24 cellular contexts compared by ENCODE assay signal in the genomic region with DNA sequence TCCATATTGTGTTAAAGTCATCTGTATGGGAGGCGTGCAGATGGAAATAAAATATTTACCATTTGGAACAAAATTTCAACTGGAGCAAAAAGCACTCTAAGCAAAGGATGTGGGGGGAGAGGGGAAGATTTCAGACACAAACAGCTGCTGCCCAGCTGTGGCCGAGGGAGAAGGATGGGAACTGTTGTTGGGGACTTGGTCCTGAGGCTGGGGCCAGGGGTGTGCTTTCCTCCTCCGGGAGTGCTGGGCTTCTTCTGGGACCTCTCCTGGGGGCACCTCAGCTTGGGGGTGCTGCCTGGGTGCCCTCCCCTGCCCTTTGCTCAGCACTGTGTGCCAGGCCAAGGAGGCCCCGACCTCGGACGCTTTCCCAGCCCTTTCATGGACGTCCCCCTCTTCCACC.
DNase-seq lines count a peak whose midpoint lies in the region; ATAC-seq, FAIRE-seq and TF ChIP-seq lines count a peak whose summit lies in the region.
"Had no signal": no experiment of that assay in that cellular context is flagged by ENCODE, and none has a peak within 500 bp of the region (broad histone marks: within the 10 kb centered on the region; RNA-seq: fewer than 3 reads in every experiment).

No MANE protein-coding gene starts in this region.

- H3K27me3 Mint-ChIP-seq in osteocyte (ENCODE audit: unreplicated experiment) = no peaks in the 10 kb centered on the region
- H3K27me3 Mint-ChIP-seq in CD4-positive, alpha-beta memory T cell = peaks cover under 1 to 4% of the 10 kb centered on the region in 2 donors

- H3K4me1 ChIP-seq in heart right ventricle (peaks cover 0 to 35% (median 0%) of the 10 kb centered on the region in 9 donors), right cardiac atrium (ENCODE audit: control insufficient read depth, insufficient read depth, low read length) (no peaks in the 10 kb centered on the region), kidney (ENCODE audit: control insufficient read depth in 1 of 2, insufficient read depth in 1 of 2, low read depth in 1 of 2, low read length in 2 of 2) (no peaks in the 10 kb centered on the region), neuronal stem cell (ENCODE audit: control insufficient read depth in 2 of 2, insufficient read depth in 1 of 2, low read depth in 1 of 2, low read length in 2 of 2) (peaks cover 7 to 11% of the 10 kb centered on the region in 2 donors), vagina (peaks cover 57% of the 10 kb centered on the region)
- no peaks in the 10 kb centered on the region for H3K4me1 ChIP-seq in CD4-positive, alpha-beta memory T cell (ENCODE audit: insufficient read depth, low read length)
- H3K4me1 ChIP-seq: BE2C had no signal

- peak overlapping the region; percentile 46 for H2BK15ac ChIP-seq in neuronal stem cell (ENCODE audit: low read length)

- H3K9ac ChIP-seq in kidney (ENCODE audit: low read length in 2 of 2) = no peak overlapping the region
- H3K9ac ChIP-seq in neuronal stem cell (ENCODE audit: low read depth, low read length, poor library complexity) = no peak overlapping the region

- H3K27me3 ChIP-seq in heart right ventricle (peaks cover 0 to 42% (median 4%) of the 10 kb centered on the region in 7 donors), right cardiac atrium (ENCODE audit: control insufficient read depth, insufficient read depth) (no peaks in the 10 kb centered on the region), neuronal stem cell (ENCODE audit: control insufficient read depth in 3 of 3, insufficient read depth in 3 of 3, low read depth in 1 of 3, low read length in 3 of 3) (no peaks in the 10 kb centered on the region), vagina (no peaks in the 10 kb centered on the region)
- no peaks in the 10 kb centered on the region for H3K27me3 ChIP-seq in CD4-positive, alpha-beta memory T cell (ENCODE audit: insufficient read depth, low read length)
- H3K27me3 ChIP-seq: BE2C, MG63 had no signal

- H3K23ac ChIP-seq in neuronal stem cell (ENCODE audit: low read depth, low read length, poor library complexity) = peak overlapping the region; percentile 32

- no peak overlapping the region for H2AFZ ChIP-seq in neuronal stem cell (ENCODE audit: low read length)

- no peak for TF ChIP-seq POLR2A in vagina (IDR thresholded peaks at IDR 0.05)

- H3K14ac ChIP-seq in neuronal stem cell (ENCODE audit: low read length) = no peak overlapping the region

- no peak overlapping the region for H3K4ac ChIP-seq in neuronal stem cell (ENCODE audit: low read length)

- H3K36me3 ChIP-seq in heart right ventricle (no peaks in the 10 kb centered on the region), kidney (ENCODE audit: control insufficient read depth in 1 of 2, insufficient read depth in 2 of 2, low read length in 2 of 2) (no peaks in the 10 kb centered on the region), neuronal stem cell (replicated peaks in 1 of 2; ENCODE audit: control insufficient read depth in 2 of 2, insufficient read depth in 2 of 2, low read length in 2 of 2) (no peaks in the 10 kb centered on the region), vagina (no peaks in the 10 kb centered on the region)
- no peaks in the 10 kb centered on the region for H3K36me3 ChIP-seq in CD4-positive, alpha-beta memory T cell (ENCODE audit: insufficient read depth, low read length)
- H3K36me3 ChIP-seq: BE2C, MG63 had no signal

- H4K91ac ChIP-seq in neuronal stem cell (ENCODE audit: low read depth, low read length, poor library complexity) = no peak overlapping the region

- no peaks in the 10 kb centered on the region for H3K9me3 ChIP-seq in heart right ventricle
- H3K9me3 ChIP-seq in right cardiac atrium (ENCODE audit: control insufficient read depth, low read length) = no peaks in the 10 kb centered on the region
- no peaks in the 10 kb centered on the region for H3K9me3 ChIP-seq in kidney (ENCODE audit: control insufficient read depth in 1 of 2, low read length in 2 of 2)
- H3K9me3 ChIP-seq in neuronal stem cell (replicated peaks in 1 of 2; ENCODE audit: control insufficient read depth in 2 of 2, insufficient read depth in 1 of 2, low read depth in 1 of 2, low read length in 2 of 2) = peaks cover 0 to 3% of the 10 kb centered on the region in 2 donors
- no peaks in the 10 kb centered on the region for H3K9me3 ChIP-seq in vagina
- no peaks in the 10 kb centered on the region for H3K9me3 ChIP-seq in CD4-positive, alpha-beta memory T cell (ENCODE audit: control insufficient read depth in 1 of 2, low read length in 2 of 2)
- H3K9me3 ChIP-seq: BE2C, MG63 had no signal

- no peak overlapping the region for H4K8ac ChIP-seq in neuronal stem cell (ENCODE audit: low read depth, low read length)

- WGBS in heart right ventricle, 2 donors = 54 to 55% methylated on average over 7 of the region's 7 CpGs
- 64% methylated on average over 7 of the region's 7 CpGs for WGBS in right cardiac atrium
- no CpG with 5 or more reads among the region's 7 CpGs for WGBS in neuronal stem cell (ENCODE audit: extremely low coverage in 2 of 2, insufficient read length in 2 of 2, insufficient replicate concordance in 1 of 2), 2 donors

- POLR2A ChIA-PET in CD4-positive, alpha-beta memory T cell (lab: Charles Lee; ENCODE audit: partially characterized antibody) = no interaction called here

- H3K4me1 Mint-ChIP-seq in osteocyte (ENCODE audit: unreplicated experiment) = peaks cover 32% of the 10 kb centered on the region
- no peaks in the 10 kb centered on the region for H3K4me1 Mint-ChIP-seq in CD4-positive, alpha-beta memory T cell

- H3K4me3 Mint-ChIP-seq in osteocyte (ENCODE audit: unreplicated experiment) = no peak overlapping the region
- no peak overlapping the region for H3K4me3 Mint-ChIP-seq in CD4-positive, alpha-beta memory T cell
- H3K4me3 Mint-ChIP-seq: CD4-positive, alpha-beta T cell; H9 had no signal

- CTCF ChIA-PET in CD4-positive, alpha-beta memory T cell (lab: Charles Lee; ENCODE audit: partially characterized antibody) = no interaction called here

- H3K4me2 ChIP-seq in neuronal stem cell (ENCODE audit: insufficient read depth, low read length, poor library complexity, severe bottlenecking) = no peak overlapping the region

- H3K27ac ChIP-seq in heart right ventricle = peak overlapping the region in 3 of 10 donors; percentile 15 to 64 (median 31)
- no peak overlapping the region for H3K27ac ChIP-seq in right cardiac atrium (ENCODE audit: low read length)
- no peak overlapping the region for H3K27ac ChIP-seq in kidney (ENCODE audit: low read depth in 2 of 2, low read length in 2 of 2)
- no peak overlapping the region for H3K27ac ChIP-seq in neuronal stem cell (replicated peaks; ENCODE audit: low read length)
- H3K27ac ChIP-seq in vagina = peak overlapping the region; percentile 76
- H3K27ac ChIP-seq in CD4-positive, alpha-beta memory T cell (ENCODE audit: low read depth, low read length) = no peak overlapping the region

- no peaks in the 10 kb centered on the region for H3K36me3 Mint-ChIP-seq in osteocyte (ENCODE audit: unreplicated experiment)
- H3K36me3 Mint-ChIP-seq in CD4-positive, alpha-beta memory T cell = no peaks in the 10 kb centered on the region

- H2AK5ac ChIP-seq in neuronal stem cell (ENCODE audit: low read depth, low read length) = peak overlapping the region; percentile 8

- peak in 7 of 8 donors; percentile 11 to 55 (median 31) for ATAC-seq in heart right ventricle
- no peak for ATAC-seq in right cardiac atrium

- no peak overlapping the region for H2BK5ac ChIP-seq in neuronal stem cell (ENCODE audit: low read length)

- H3K9me3 Mint-ChIP-seq in osteocyte (ENCODE audit: unreplicated experiment) = no peaks in the 10 kb centered on the region
- peaks cover 0 to 4% (median 0%) of the 10 kb centered on the region in 8 donors for H3K9me3 Mint-ChIP-seq in CD4-positive, alpha-beta memory T cell
- H3K9me3 Mint-ChIP-seq: CD4-positive, alpha-beta T cell had no signal

- intact Hi-C loops in heart right ventricle (cut with DNase I) (loop anchor here in 2 of 10 donors (10.0 kb wide), 2 partner anchors 45 to 105 kb away; a partner anchor contains a TSS), right cardiac atrium (cut with DNase I) (no loop called here), kidney (cut with DNase I) (no loop called here), vagina (cut with DNase I) (loop anchor here (5.0 kb wide), 1 partner anchor 1292 kb away; no protein-coding TSS in a partner anchor)
- intact Hi-C loops in CD4-positive, alpha-beta memory T cell (cut with micrococcal nuclease) = no loop called here

- no peak overlapping the region for H2BK120ac ChIP-seq in neuronal stem cell (ENCODE audit: low read depth, low read length)

- FAIRE-seq in kidney (lab: Jason Lieb, UNC) = no peak
- FAIRE-seq: GM19239 had no signal

- no peak overlapping the region for H2BK12ac ChIP-seq in neuronal stem cell (ENCODE audit: low read length)

- no peak overlapping the region for H3K4me3 ChIP-seq in heart right ventricle
- no peak overlapping the region for H3K4me3 ChIP-seq in right cardiac atrium (ENCODE audit: low read length)
- no peak overlapping the region for H3K4me3 ChIP-seq in kidney (ENCODE audit: low read length in 2 of 2)
- no peak overlapping the region for H3K4me3 ChIP-seq in neuronal stem cell (ENCODE audit: low read length in 2 of 2)
- no peak overlapping the region for H3K4me3 ChIP-seq in vagina
- no peak overlapping the region for H3K4me3 ChIP-seq in CD4-positive, alpha-beta memory T cell (ENCODE audit: low read length in 2 of 2)
- H3K4me3 ChIP-seq: MG63 had no signal

- H3K79me1 ChIP-seq in neuronal stem cell (ENCODE audit: low read depth, low read length) = no peaks in the 10 kb centered on the region

- H3K18ac ChIP-seq in neuronal stem cell (ENCODE audit: low read length) = peak overlapping the region; percentile 84

- DNase-seq in heart right ventricle (no peak), right cardiac atrium (no peak), kidney (peak; percentile 51), neuronal stem cell (ENCODE audit: low spot score) (no peak), vagina (ENCODE audit: extremely low spot score in 2 of 2) (no peak), NCI-H82 (lab: John Stamatoyannopoulos, UW) (no peak), osteocyte (ENCODE audit: extremely low spot score, unreplicated experiment) (no peak)
- no peak for DNase-seq in CD4-positive, alpha-beta memory T cell
- DNase-seq: BE2C; Calu3; CD4-positive, alpha-beta T cell; GF-D8; H9; Kasumi-1; MG63; NCI-H1048; NCI-H146; NCI-H2029 treated with DMSO at 0.1 percent for 48 hours; NCI-H2171 treated with DMSO at 0.1 percent for 48 hours; NCI-H446 treated with DMSO at 0.1 percent for 48 hours; NCI-H69; NK-92 treated with Interleukin-12 subunit alpha and Interleukin-12 subunit beta, amount 100 ng/mL, for 24 hours; SHP77 treated with DMSO at 0.1 percent for 48 hours had no signal

- H3K27ac Mint-ChIP-seq in osteocyte (ENCODE audit: unreplicated experiment) = no peak overlapping the region
- H3K27ac Mint-ChIP-seq in CD4-positive, alpha-beta memory T cell = no peak overlapping the region
- H3K27ac Mint-ChIP-seq: CD4-positive, alpha-beta T cell; H9 had no signal

- TF ChIP-seq CTCF in heart right ventricle (IDR thresholded peaks at IDR 0.05) (no peak), kidney (IDR thresholded peaks at IDR 0.05; ENCODE audit: borderline replicate concordance, extremely low read depth, insufficient read depth) (no peak), vagina (IDR thresholded peaks at IDR 0.05) (no peak), osteocyte (IDR thresholded peaks at IDR 0.05) (no peak)

Comparison
In these comparisons a context has a peak if more than half of its experiments do, and no peak if none do; other contexts are left out.
1. ATAC-seq: peak in heart right ventricle (7 of 8); none in right cardiac atrium (0 of 2).